In the genomic region with DNA sequence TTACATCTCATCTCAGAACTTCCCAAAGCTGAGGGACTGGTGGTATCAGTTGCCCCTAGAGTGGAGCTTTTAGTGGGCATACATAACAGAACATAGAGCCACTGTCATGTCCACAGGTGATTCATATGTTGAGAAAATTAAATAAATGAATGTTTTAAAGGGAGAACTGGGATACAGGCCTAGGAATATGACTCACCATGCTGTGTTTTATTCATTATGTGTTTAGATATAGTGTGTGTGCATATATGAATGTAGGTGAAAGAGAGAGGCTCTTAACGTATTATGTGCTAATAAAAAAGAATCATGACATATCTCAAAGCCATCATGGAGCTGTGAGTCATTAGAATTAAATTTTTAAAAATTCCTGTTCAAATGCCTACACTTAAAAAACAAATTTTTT, we compare ENCODE assay signal across 20 cellular contexts.
DNase-seq lines count a peak whose midpoint lies in the region; ATAC-seq and TF ChIP-seq lines count a peak whose summit lies in the region.
"Had no signal": no experiment of that assay in that cellular context is flagged by ENCODE, and none has a peak within 500 bp of the region (broad histone marks: within the 10 kb centered on the region; RNA-seq: fewer than 3 reads in every experiment).

No MANE protein-coding gene starts in this region.

- DNase-seq in A172 (ENCODE audit: low spot score) (peak; percentile 2), HT1080 (ENCODE audit: low read depth) (peak; percentile 68), RWPE2 (ENCODE audit: low spot score) (no peak), fibroblast of lung (ENCODE audit: low read depth in 2 of 2) (peak; percentile 16 to 45), NCI-H524 (lab: John Stamatoyannopoulos, UW) (no peak), omental fat pad (ENCODE audit: low spot score) (no peak)
- no peak for DNase-seq in stimulated activated CD8-positive, alpha-beta memory T cell treated with anti-CD3 and anti-CD28 coated beads, Interleukin-4, amount 100 ng/mL, for 48 hours
- DNase-seq in effector CD4-positive, alpha-beta T cell, result no peak
- DNase-seq: DMS79 treated with DMSO at 0.1 percent for 48 hours, GDM1, GOT3, KBM-7, NCI-H1417, NCI-H187, NCI-H2107, NCI-H2227 treated with DMSO at 0.1 percent for 48 hours, NCI-H524 treated with DMSO at 0.1 percent for 48 hours had no signal

- H3K9ac ChIP-seq in fibroblast of lung (ENCODE audit: insufficient read depth, low read length), result no peak overlapping the region

- no peaks in the 10 kb centered on the region for H3K36me3 ChIP-seq in RWPE2 (ENCODE audit: low read depth)
- no peaks in the 10 kb centered on the region for H3K36me3 ChIP-seq in fibroblast of lung (ENCODE audit: control insufficient read depth, insufficient read depth, low read length)
- H3K36me3 ChIP-seq: SJSA1 had no signal

- no peak overlapping the region for H3K27ac ChIP-seq in RWPE2 (ENCODE audit: poor library complexity, severe bottlenecking)
- no peak overlapping the region for H3K27ac ChIP-seq in fibroblast of lung (ENCODE audit: insufficient read depth, low read length)
- H3K27ac ChIP-seq: 22Rv1, SJSA1 had no signal

- H3K79me2 ChIP-seq in fibroblast of lung (ENCODE audit: control insufficient read depth, insufficient read depth, low read length), result no peaks in the 10 kb centered on the region

- no peaks in the 10 kb centered on the region for H3K27me3 ChIP-seq in RWPE2 (ENCODE audit: insufficient read depth, poor library complexity, severe bottlenecking)
- H3K27me3 ChIP-seq in fibroblast of lung (ENCODE audit: control insufficient read depth, insufficient read depth, low read length), result no peaks in the 10 kb centered on the region
- H3K27me3 ChIP-seq: SJSA1 had no signal

- TF ChIP-seq CTCF in RWPE2 (IDR thresholded peaks at IDR 0.05; ENCODE audit: poor library complexity, severe bottlenecking) (no peak), fibroblast of lung (conservative IDR thresholded peaks at IDR 0.05 in 1 of 2, IDR thresholded peaks at IDR 0.05 in 1 of 2; ENCODE audit: low read depth in 1 of 2, low read length in 2 of 2) (no peak), omental fat pad (IDR thresholded peaks at IDR 0.05) (no peak)

- peak; percentile 17; the same call in 1 of the 3 replicates for ATAC-seq in RWPE2 (ENCODE audit: low read depth)
- ATAC-seq in omental fat pad (ENCODE audit: low FRiP score), result no peak
- ATAC-seq: GM12878 had no signal

- no peaks in the 10 kb centered on the region for H4K20me1 ChIP-seq in fibroblast of lung (ENCODE audit: control insufficient read depth, extremely low read depth, insufficient read depth, low read length)

- no peak overlapping the region for H3K4me2 ChIP-seq in fibroblast of lung (ENCODE audit: extremely low read depth, insufficient read depth, low read length)

- no peaks in the 10 kb centered on the region for H3K9me3 ChIP-seq in RWPE2 (ENCODE audit: severe bottlenecking)
- H3K9me3 ChIP-seq in fibroblast of lung (ENCODE audit: control insufficient read depth, insufficient read depth, low read depth, low read length), result no peaks in the 10 kb centered on the region
- H3K9me3 ChIP-seq: SJSA1 had no signal

- H3K4me1 ChIP-seq in RWPE2 (ENCODE audit: insufficient read depth, poor library complexity, severe bottlenecking) (no peaks in the 10 kb centered on the region), fibroblast of lung (ENCODE audit: control insufficient read depth, extremely low read depth, insufficient read depth, low read length) (no peaks in the 10 kb centered on the region)
- H3K4me1 ChIP-seq: SJSA1 had no signal

- no peak overlapping the region for H3K4me3 ChIP-seq in RWPE2 (ENCODE audit: severe bottlenecking)
- H3K4me3 ChIP-seq in fibroblast of lung (replicated peaks in 1 of 4; ENCODE audit: control extremely low read depth in 1 of 4, insufficient read depth in 1 of 4, low read depth in 3 of 4, low read length in 4 of 4), result no peak overlapping the region
- H3K4me3 ChIP-seq: GM12878, SJSA1 had no signal

- no peak overlapping the region for H2AFZ ChIP-seq in fibroblast of lung (ENCODE audit: low read length)

Comparison
In these comparisons a context has a peak if more than half of its experiments do, and no peak if none do; other contexts are left out.
1. DNase-seq: peak in A172 (single experiment), HT1080 (single experiment) and fibroblast of lung (2 of 2); none in RWPE2 (single experiment), stimulated activated CD8-positive, alpha-beta memory T cell treated with anti-CD3 and anti-CD28 coated beads, Interleukin-4, amount 100 ng/mL, for 48 hours (single experiment), NCI-H524 (0 of 2), omental fat pad (single experiment) and effector CD4-positive, alpha-beta T cell (single experiment).